ENCODE assay signal across 11 cellular contexts in the genomic region with DNA sequence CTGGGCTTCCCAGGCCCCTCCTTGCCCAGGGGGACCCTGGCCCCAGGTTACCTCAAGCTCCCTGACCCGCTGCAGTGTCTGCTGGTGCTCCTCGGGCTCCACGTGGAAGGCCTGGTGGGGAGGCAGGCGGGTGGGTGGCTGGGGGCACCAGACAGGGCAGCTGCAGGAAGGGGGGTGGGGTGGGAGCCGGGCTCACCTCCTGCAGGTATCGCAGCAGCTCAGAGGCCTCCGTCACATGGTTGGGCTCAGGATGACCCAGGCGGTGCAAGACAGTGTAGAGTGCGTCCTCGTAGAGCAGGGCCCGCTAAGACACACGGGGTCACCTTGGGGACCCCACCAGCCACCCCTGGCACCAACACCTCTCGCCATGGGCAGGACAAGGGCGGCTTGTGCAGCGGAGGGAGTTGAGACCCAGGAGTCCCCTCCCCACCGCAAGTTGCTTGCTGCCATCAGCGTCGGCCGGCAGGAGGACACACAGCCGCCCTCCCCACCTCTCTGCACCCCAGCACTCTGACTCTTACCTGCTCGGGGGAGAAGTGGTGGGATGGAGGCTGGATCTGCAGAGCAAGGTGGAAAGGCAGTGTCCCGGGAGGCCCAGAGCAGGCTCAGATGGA. TPM values are rescaled to one million over a fixed set of nuclear protein-coding genes. Genes with fewer than 3 reads are reported as not detected.
A peak's percentile ranks its signal among the peaks of the same experiment; 100 is the strongest.
DNase-seq lines count a peak whose midpoint lies in the region; ATAC-seq and TF ChIP-seq lines count a peak whose summit lies in the region.
"Had no signal": no experiment of that assay in that cellular context is flagged by ENCODE, and none has a peak within 500 bp of the region (broad histone marks: within the 10 kb centered on the region; RNA-seq: fewer than 3 reads in every experiment).

No MANE protein-coding gene starts in this region.

- H3K9me3 ChIP-seq in T-helper 17 cell (ENCODE audit: control insufficient read depth, low read length, poor library complexity, severe bottlenecking) (no peaks in the 10 kb centered on the region), duodenal mucosa (ENCODE audit: control insufficient read depth in 1 of 2, low read length in 2 of 2) (no peaks in the 10 kb centered on the region), gastrocnemius medialis (no peaks in the 10 kb centered on the region)

- H3K27me3 ChIP-seq in duodenal mucosa (ENCODE audit: control insufficient read depth in 1 of 2, insufficient read depth in 2 of 2, low read length in 2 of 2) (no peaks in the 10 kb centered on the region), gastrocnemius medialis (no peaks in the 10 kb centered on the region)

- H3K36me3 ChIP-seq in duodenal mucosa (ENCODE audit: control insufficient read depth in 1 of 2, insufficient read depth in 2 of 2, low read length in 2 of 2) (peaks cover 19 to 25% of the 10 kb centered on the region in 2 donors), gastrocnemius medialis (peaks cover 0 to 34% of the 10 kb centered on the region in 2 donors)

- H3K27ac ChIP-seq in duodenal mucosa (ENCODE audit: low read depth, low read length) (no peak overlapping the region), gastrocnemius medialis (peak overlapping the region in 3 of 4 donors; percentile 95 to 99 (median 95)), caudate nucleus (ENCODE audit: low read depth, low read length) (no peak overlapping the region)

- peak overlapping the region; percentile 84 for H3K27ac Mint-ChIP-seq in T-helper 17 cell

- peak; percentile 47 for ATAC-seq in T-helper 17 cell
- no peak for ATAC-seq in gastrocnemius medialis
- ATAC-seq in GM19023 (IDR thresholded peaks at IDR 0.05; ENCODE audit: unreplicated experiment) = no peak

- H3K4me1 ChIP-seq in duodenal mucosa (ENCODE audit: control insufficient read depth in 1 of 2, insufficient read depth in 2 of 2, low read length in 2 of 2) = peaks cover 35% of the 10 kb centered on the region in 2 donors
- peaks cover 34 to 35% of the 10 kb centered on the region in 2 donors for H3K4me1 ChIP-seq in gastrocnemius medialis

- H3K4me3 Mint-ChIP-seq in T-helper 17 cell = peak overlapping the region; percentile 93

- DNase-seq in T-helper 17 cell (no peak), gastrocnemius medialis (no peak), NCI-H446 (lab: John Stamatoyannopoulos, UW) (no peak), caudate nucleus (lab: John Stamatoyannopoulos, UW) (no peak), glomerular visceral epithelial cell (ENCODE audit: extremely low spot score) (no peak)
- DNase-seq: mammary epithelial cell, NCI-H1092 treated with DMSO at 0.1 percent for 48 hours, RPMI8226 had no signal

- H3K9ac ChIP-seq in duodenal mucosa (ENCODE audit: low read depth in 1 of 2, low read length in 2 of 2) = peak overlapping the region; percentile 69 to 75

- H3K4me1 Mint-ChIP-seq in T-helper 17 cell = peaks cover 9% of the 10 kb centered on the region

- no peak for TF ChIP-seq POLR2A in gastrocnemius medialis (IDR thresholded peaks at IDR 0.05)

- H3K27me3 Mint-ChIP-seq in T-helper 17 cell = no peaks in the 10 kb centered on the region

- H3K4me3 ChIP-seq in duodenal mucosa (ENCODE audit: low read depth in 1 of 2, low read length in 2 of 2) = peak overlapping the region; percentile 69 to 70
- H3K4me3 ChIP-seq in gastrocnemius medialis = peak overlapping the region in 1 of 4 donors; percentile 16

- in situ Hi-C loops in gastrocnemius medialis (cut with MboI; ENCODE audit: low sequenced_read_pairs in 4 of 4) = no loop called here

- 0 out of 3 replicates have a peak, but pooled peaks have one; percentile 6 for TF ChIP-seq CTCF in GM12872 (IDR thresholded peaks at IDR 0.05; ENCODE audit: insufficient read depth, low read depth, low read length)
- TF ChIP-seq CTCF in gastrocnemius medialis (IDR thresholded peaks at IDR 0.05 in 4 of 5, conservative IDR thresholded peaks at IDR 0.05 in 1 of 5) = no peak

- intact Hi-C loops in gastrocnemius medialis (cut with DNase I; ENCODE audit: low total_unique reads) = no loop called here

- peaks cover 2% of the 10 kb centered on the region for H3K36me3 Mint-ChIP-seq in T-helper 17 cell (ENCODE audit: low read depth)

RNA-seq across cellular contexts. Expression of gene UNC13D, which starts 1.1 kb away (rescaled TPM):
- total RNA-seq in T-helper 17 cell = 100 to 1,000 TPM; 164 TPM
- total RNA-seq in gastrocnemius medialis = 1 to 10 TPM; 1.3 to 9.4 (median 4.6) TPM

RNA-seq across cellular contexts. Expression of gene WBP2, which starts 12.1 kb away (rescaled TPM):
- total RNA-seq in T-helper 17 cell (100 to 1,000 TPM in 1 of 2 donors, 10 to 100 TPM in 1; 86.0 to 114 TPM), gastrocnemius medialis (100 to 1,000 TPM; 129 to 259 (median 148) TPM)

RNA-seq across cellular contexts. Expression of gene TRIM47, which starts 35.3 kb away (rescaled TPM):
- total RNA-seq in T-helper 17 cell (1 to 10 TPM; 4.5 to 9.4 TPM), gastrocnemius medialis (10 to 100 TPM in 3 of 4 donors, 1 to 10 TPM in 1; 9.5 to 18.4 (median 15.5) TPM)

RNA-seq across cellular contexts. Expression of gene TRIM65, which starts 53.7 kb away (rescaled TPM):
- total RNA-seq in T-helper 17 cell (10 to 100 TPM; 19.8 to 23.6 TPM), gastrocnemius medialis (10 to 100 TPM; 16.5 to 26.1 (median 22.3) TPM)

RNA-seq across cellular contexts. Expression of gene UNK, which starts 58.5 kb away (rescaled TPM):
- total RNA-seq in T-helper 17 cell (10 to 100 TPM; 30.3 to 33.4 TPM), gastrocnemius medialis (10 to 100 TPM; 10.4 to 19.2 (median 13.1) TPM)

Comparison
In these comparisons a context has a peak if more than half of its experiments do, and no peak if none do; other contexts are left out.
1. H3K27ac ChIP-seq: peak in gastrocnemius medialis (3 of 4); none in duodenal mucosa (single experiment) and caudate nucleus (single experiment).
2. RNA of gene UNC13D, which starts 1.1 kb away (total RNA-seq): 164 TPM in T-helper 17 cell; 1.3 to 9.4 TPM in gastrocnemius medialis; every median in the first group is over 10 times any median in the second.